Comparison of ENCODE assay signal across 8 cellular contexts in genomic region chr17:32319548-32319905, GRCh38. TPM values are rescaled to one million over a fixed set of nuclear protein-coding genes. Genes with fewer than 3 reads are reported as not detected.
DNase-seq lines count a peak whose midpoint lies in the region; ATAC-seq, FAIRE-seq and TF ChIP-seq lines count a peak whose summit lies in the region.

No MANE protein-coding gene starts in this region.

- CTCF ChIA-PET in AG04449 (lab: Yijun Ruan, JAX) = interaction anchor here (0.6 to 5.0 kb wide), 26 partner anchors 8 to 206 kb away, joined by 3 to 47 read pairs (median 4); no protein-coding TSS in a partner anchor

- no peak overlapping the region for H4K91ac ChIP-seq in neuronal stem cell (ENCODE audit: low read depth, low read length, poor library complexity)

- TF ChIP-seq POLR2A in suprapubic skin (IDR thresholded peaks at IDR 0.05) = no peak

- no peak overlapping the region for H2BK5ac ChIP-seq in neuronal stem cell (ENCODE audit: low read length)

- H3K4me3 ChIP-seq in AG04449 (ENCODE audit: low read depth, low read length) (no peak overlapping the region), fibroblast of pulmonary artery (replicated peaks; ENCODE audit: low read depth, low read length) (no peak overlapping the region), neuronal stem cell (ENCODE audit: low read length in 2 of 2) (no peak overlapping the region), suprapubic skin (no peak overlapping the region)

- peaks cover 0 to 6% of the 10 kb centered on the region in 2 donors for H3K9me3 ChIP-seq in neuronal stem cell (replicated peaks in 1 of 2; ENCODE audit: control insufficient read depth in 2 of 2, insufficient read depth in 1 of 2, low read depth in 1 of 2, low read length in 2 of 2)
- H3K9me3 ChIP-seq in suprapubic skin = no peaks in the 10 kb centered on the region

- no peak overlapping the region for H4K8ac ChIP-seq in neuronal stem cell (ENCODE audit: low read depth, low read length)

- TF ChIP-seq CTCF in AG04449 (IDR thresholded peaks at IDR 0.05; ENCODE audit: insufficient read depth, low read length, missing control alignments) = peak; percentile 97
- TF ChIP-seq CTCF in fibroblast of pulmonary artery (IDR thresholded peaks at IDR 0.05; ENCODE audit: low read length, missing control alignments) = peak; percentile 100
- TF ChIP-seq CTCF in suprapubic skin (IDR thresholded peaks at IDR 0.05) = peak; percentile 74 to 92

- H2AK5ac ChIP-seq in neuronal stem cell (ENCODE audit: low read depth, low read length) = no peak overlapping the region

- H3K27me3 ChIP-seq in neuronal stem cell (ENCODE audit: control insufficient read depth in 3 of 3, insufficient read depth in 3 of 3, low read depth in 1 of 3, low read length in 3 of 3) = no peaks in the 10 kb centered on the region
- H3K27me3 ChIP-seq in suprapubic skin = no peaks in the 10 kb centered on the region

- no peak overlapping the region for H3K4me2 ChIP-seq in neuronal stem cell (ENCODE audit: insufficient read depth, low read length, poor library complexity, severe bottlenecking)

- FAIRE-seq in RCC 7860 (lab: Jason Lieb, UNC) = peak; percentile 25

- no peak overlapping the region for H2BK120ac ChIP-seq in neuronal stem cell (ENCODE audit: low read depth, low read length)

- WGBS in neuronal stem cell (ENCODE audit: extremely low coverage in 2 of 2, insufficient read length in 2 of 2, insufficient replicate concordance in 1 of 2), 2 donors = no CpG with 5 or more reads among the region's 5 CpGs
- WGBS in suprapubic skin = 20% methylated on average over 5 of the region's 5 CpGs

- H3K79me1 ChIP-seq in neuronal stem cell (ENCODE audit: low read depth, low read length) = no peaks in the 10 kb centered on the region

- H3K36me3 ChIP-seq in neuronal stem cell (replicated peaks in 1 of 2; ENCODE audit: control insufficient read depth in 2 of 2, insufficient read depth in 2 of 2, low read length in 2 of 2) = no peaks in the 10 kb centered on the region
- no peaks in the 10 kb centered on the region for H3K36me3 ChIP-seq in suprapubic skin

- DNase-seq in AG04449 (ENCODE audit: low read depth, low spot score) = no peak
- DNase-seq in HPDE6-E6E7 (ENCODE audit: extremely low spot score) = peak; percentile 58
- peak; percentile 44 for DNase-seq in RCC 7860 (ENCODE audit: low spot score)
- DNase-seq in activated T-cell treated with anti-CD3 and anti-CD28 coated beads, Interleukin-2, amount 50 U/mL, for 48 hours = peak; percentile 89 to 91
- peak; percentile 64 for DNase-seq in fibroblast of pulmonary artery (ENCODE audit: low read depth)
- DNase-seq in neuronal stem cell (ENCODE audit: low spot score) = peak; percentile 61
- DNase-seq in suprapubic skin (ENCODE audit: low spot score in 2 of 2) = peak; percentile 82 to 86

- H3K14ac ChIP-seq in neuronal stem cell (ENCODE audit: low read length) = no peak overlapping the region

- no peak overlapping the region for H3K27ac ChIP-seq in neuronal stem cell (replicated peaks; ENCODE audit: low read length)
- no peak overlapping the region for H3K27ac ChIP-seq in suprapubic skin

- POLR2A ChIA-PET in AG04449 (lab: Yijun Ruan, JAX) = no interaction called here

- no peak overlapping the region for H3K18ac ChIP-seq in neuronal stem cell (ENCODE audit: low read length)

- H3K9ac ChIP-seq in neuronal stem cell (ENCODE audit: low read depth, low read length, poor library complexity) = no peak overlapping the region

- no peak overlapping the region for H2BK15ac ChIP-seq in neuronal stem cell (ENCODE audit: low read length)

- TF ChIP-seq EP300 in suprapubic skin (IDR thresholded peaks at IDR 0.05) = no peak

- no peak overlapping the region for H3K4ac ChIP-seq in neuronal stem cell (ENCODE audit: low read length)

- no peak overlapping the region for H3K23ac ChIP-seq in neuronal stem cell (ENCODE audit: low read depth, low read length, poor library complexity)

- peaks cover 7 to 25% of the 10 kb centered on the region in 2 donors for H3K4me1 ChIP-seq in neuronal stem cell (ENCODE audit: control insufficient read depth in 2 of 2, insufficient read depth in 1 of 2, low read depth in 1 of 2, low read length in 2 of 2)
- H3K4me1 ChIP-seq in suprapubic skin = peaks cover 8% of the 10 kb centered on the region

- H2AFZ ChIP-seq in neuronal stem cell (ENCODE audit: low read length) = no peak overlapping the region

- peak; percentile 64 for ATAC-seq in GM18511 (IDR thresholded peaks at IDR 0.05; ENCODE audit: unreplicated experiment)

- no peak overlapping the region for H2BK12ac ChIP-seq in neuronal stem cell (ENCODE audit: low read length)

RNA-seq across cellular contexts. Expression of gene C17orf75, which starts 22.4 kb away (rescaled TPM):
- polyA plus RNA-seq in neuronal stem cell (2013, experiment 1 of 2) = 47.7 TPM
- polyA plus RNA-seq in neuronal stem cell (2013, experiment 2 of 2) = 47.1 TPM
- total RNA-seq in suprapubic skin = 10 to 100 TPM in 1 of 4 donors, 1 to 10 TPM in 3; 4.1 to 12.4 (median 8.3) TPM

RNA-seq across cellular contexts. Expression of gene ZNF207, which starts 30.4 kb away (rescaled TPM):
- polyA plus RNA-seq in neuronal stem cell (2013, experiment 1 of 2) = 181 TPM
- polyA plus RNA-seq in neuronal stem cell (2013, experiment 2 of 2) = 177 TPM
- total RNA-seq in suprapubic skin = 100 to 1,000 TPM; 124 to 316 (median 141) TPM

RNA-seq across cellular contexts. Expression of gene RHBDL3, which starts 53.9 kb away (rescaled TPM):
- polyA plus RNA-seq in neuronal stem cell (2013, experiment 1 of 2) = 0.82 TPM
- 0.83 TPM for polyA plus RNA-seq in neuronal stem cell (2013, experiment 2 of 2)
- total RNA-seq in suprapubic skin = 1 to 10 TPM in 1 of 4 donors, under 1 TPM in 2, not detected in 1; 0.31 to 1.7 (median 0.34) TPM
